ENCODE assay signal across 8 cellular contexts in the genomic region with DNA sequence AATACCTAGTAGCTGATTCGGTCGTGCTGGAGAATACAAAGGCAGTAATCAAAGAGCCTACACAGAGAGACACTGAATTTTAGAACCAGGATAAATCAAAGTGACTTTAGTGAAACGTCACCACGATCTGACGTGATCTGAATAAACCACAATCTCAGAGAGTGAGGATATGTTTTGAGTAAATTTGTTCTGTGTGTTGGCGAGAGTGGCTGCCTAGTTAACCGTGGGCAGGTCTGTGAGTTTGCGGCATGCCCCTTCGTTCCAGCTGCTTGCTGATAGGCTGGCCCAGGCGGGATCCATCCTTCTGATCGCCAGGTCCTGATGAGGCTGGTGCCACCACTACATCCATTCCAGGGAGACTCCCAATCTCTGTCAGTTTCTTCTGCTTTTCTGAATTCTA. TPM values are rescaled to one million over a fixed set of nuclear protein-coding genes. Genes with fewer than 3 reads are reported as not detected.
A peak's percentile ranks its signal among the peaks of the same experiment; 100 is the strongest.
DNase-seq lines count a peak whose midpoint lies in the region; ATAC-seq, FAIRE-seq and TF ChIP-seq lines count a peak whose summit lies in the region.

No MANE protein-coding gene starts in this region.

- TF ChIP-seq POLR2A in H54 (IDR thresholded peaks at IDR 0.05; ENCODE audit: low read depth, low read length), result no peak

- peaks cover 22% of the 10 kb centered on the region for H3K4me1 ChIP-seq in foreskin keratinocyte

- CTCF ChIA-PET in activated CD8-positive, alpha-beta memory T cell treated with anti-CD3 and anti-CD28 coated beads, Interleukin-2, amount 10 ng/mL, durations not matched to agents 7 days and 5 days (lab: Charles Lee), result interaction anchor here (1.4 kb wide), 1 partner anchor 38 kb away, joined by 3 read pairs; no protein-coding TSS in a partner anchor

- peaks cover 61% of the 10 kb centered on the region for H3K4me1 Mint-ChIP-seq in activated CD8-positive, alpha-beta memory T cell treated with anti-CD3 and anti-CD28 coated beads, Interleukin-2, amount 10 ng/mL, durations not matched to agents 7 days and 5 days

- no peak overlapping the region for H3K27ac Mint-ChIP-seq in activated CD8-positive, alpha-beta memory T cell treated with anti-CD3 and anti-CD28 coated beads, Interleukin-2, amount 10 ng/mL, durations not matched to agents 7 days and 5 days

- ATAC-seq in GM18517 (IDR thresholded peaks at IDR 0.05; ENCODE audit: unreplicated experiment) (peak; percentile 48), HG03103 (IDR thresholded peaks at IDR 0.05; ENCODE audit: low read depth, unreplicated experiment) (peak; percentile 40), foreskin keratinocyte (no peak)
- peak; percentile 91 for ATAC-seq in activated CD8-positive, alpha-beta memory T cell treated with anti-CD3 and anti-CD28 coated beads, Interleukin-2, amount 10 ng/mL, durations not matched to agents 7 days and 5 days

- no peaks in the 10 kb centered on the region for H3K9me3 Mint-ChIP-seq in activated CD8-positive, alpha-beta memory T cell treated with anti-CD3 and anti-CD28 coated beads, Interleukin-2, amount 10 ng/mL, durations not matched to agents 7 days and 5 days (ENCODE audit: low read depth)

- no peak for TF ChIP-seq CTCF in foreskin keratinocyte (conservative IDR thresholded peaks at IDR 0.05)

- peaks cover 1% of the 10 kb centered on the region for H3K36me3 Mint-ChIP-seq in activated CD8-positive, alpha-beta memory T cell treated with anti-CD3 and anti-CD28 coated beads, Interleukin-2, amount 10 ng/mL, durations not matched to agents 7 days and 5 days

- H3K27ac ChIP-seq in foreskin keratinocyte, result no peak overlapping the region

- H3K27me3 Mint-ChIP-seq in activated CD8-positive, alpha-beta memory T cell treated with anti-CD3 and anti-CD28 coated beads, Interleukin-2, amount 10 ng/mL, durations not matched to agents 7 days and 5 days, result no peaks in the 10 kb centered on the region

- H3K27me3 ChIP-seq in foreskin keratinocyte, result no peaks in the 10 kb centered on the region

- no peak for FAIRE-seq in H54 (lab: Jason Lieb, UNC)

- DNase-seq in activated CD8-positive, alpha-beta memory T cell treated with anti-CD3 and anti-CD28 coated beads, Interleukin-2, amount 10 ng/mL, durations not matched to agents 7 days and 5 days, result peak; percentile 73
- DNase-seq in stimulated activated CD4-positive, alpha-beta T cell treated with anti-CD3 and anti-CD28 coated beads, Interleukin-15, amount 100 ng/mL, for 48 hours (ENCODE audit: low read depth in 2 of 2), result peak; percentile 32 to 39
- DNase-seq in H54 (ENCODE audit: insufficient read length, low spot score), result no peak
- no peak for DNase-seq in DMS 273 (lab: John Stamatoyannopoulos, UW; ENCODE audit: unreplicated experiment)
- no peak for DNase-seq in foreskin keratinocyte
- no peak for DNase-seq in DMS53 treated with DMSO at 0.1 percent for 48 hours (lab: John Stamatoyannopoulos, UW; ENCODE audit: unreplicated experiment)

- H3K4me3 Mint-ChIP-seq in activated CD8-positive, alpha-beta memory T cell treated with anti-CD3 and anti-CD28 coated beads, Interleukin-2, amount 10 ng/mL, durations not matched to agents 7 days and 5 days, result peak overlapping the region; percentile 18

RNA-seq across cellular contexts. Expression of a gene that starts 40.4 kb away (rescaled TPM):
- total RNA-seq in activated CD8-positive, alpha-beta memory T cell treated with anti-CD3 and anti-CD28 coated beads, Interleukin-2, amount 10 ng/mL, durations not matched to agents 7 days and 5 days, result 10 to 100 TPM; 19.8 to 20.9 TPM
- total RNA-seq in foreskin keratinocyte, result 13.8 and 15.8 TPM in 2 replicates
- polyA plus RNA-seq in foreskin keratinocyte, result 3.9 and 5.3 TPM in 2 replicates

Comparison
In these comparisons a context has a peak if more than half of its experiments do, and no peak if none do; other contexts are left out.
1. DNase-seq: peak in activated CD8-positive, alpha-beta memory T cell treated with anti-CD3 and anti-CD28 coated beads, Interleukin-2, amount 10 ng/mL, durations not matched to agents 7 days and 5 days (single experiment) and stimulated activated CD4-positive, alpha-beta T cell treated with anti-CD3 and anti-CD28 coated beads, Interleukin-15, amount 100 ng/mL, for 48 hours (2 of 2); none in H54 (single experiment), DMS 273 (single experiment), foreskin keratinocyte (0 of 2) and DMS53 treated with DMSO at 0.1 percent for 48 hours (single experiment).